ENCODE assay signal across 12 cellular contexts in the genomic region with DNA sequence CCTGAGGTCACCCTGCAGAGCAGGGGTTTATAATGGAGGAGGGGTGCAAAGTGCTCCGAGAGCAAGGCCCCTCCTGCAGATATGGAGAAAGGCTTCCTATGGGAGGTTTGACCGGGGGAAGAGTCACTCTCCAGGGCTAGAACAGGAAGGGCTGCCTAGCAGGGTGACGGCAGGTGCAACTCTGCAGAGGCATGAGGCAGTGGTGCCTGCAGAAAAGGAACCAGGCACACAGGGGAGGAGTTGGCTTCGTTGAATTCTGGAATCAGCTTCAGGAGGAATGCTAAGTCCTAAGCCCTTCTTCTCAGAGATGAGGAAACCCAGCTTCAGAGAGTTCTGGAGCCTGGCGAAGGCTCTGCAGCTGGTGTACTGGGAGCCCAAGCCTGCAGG. TPM values are rescaled to one million over a fixed set of nuclear protein-coding genes. Genes with fewer than 3 reads are reported as not detected.
DNase-seq lines count a peak whose midpoint lies in the region; ATAC-seq, FAIRE-seq and TF ChIP-seq lines count a peak whose summit lies in the region.
"Had no signal": no experiment of that assay in that cellular context is flagged by ENCODE, and none has a peak within 500 bp of the region (broad histone marks: within the 10 kb centered on the region; RNA-seq: fewer than 3 reads in every experiment).

No MANE protein-coding gene starts in this region.

- H3K79me2 ChIP-seq in K562 (ENCODE audit: control insufficient read depth, insufficient read depth, low read length) = no peaks in the 10 kb centered on the region

- FAIRE-seq in K562 (lab: Jason Lieb, UNC) = no peak
- FAIRE-seq in urothelium cell line (lab: Jason Lieb, UNC) = no peak
- FAIRE-seq in GM12892 (lab: Jason Lieb, UNC) = no peak
- FAIRE-seq: GM12891 had no signal

- H3K9ac ChIP-seq in K562 (ENCODE audit: insufficient read depth in 1 of 2, low read depth in 2 of 2, low read length in 2 of 2) = peak overlapping the region in 1 of 2 experiments; percentile 47; a peak in 2 of 4 replicates

- TF ChIP-seq EP300 in K562 (IDR thresholded peaks at IDR 0.05; ENCODE audit: low read length) = no peak

- TF ChIP-seq POLR2A in K562 (conservative IDR thresholded peaks at IDR 0.05) (no peak), GM12892 (IDR thresholded peaks at IDR 0.05; ENCODE audit: low read depth, low read length) (no peak)

- no peak overlapping the region for H3K4me2 ChIP-seq in K562 (ENCODE audit: insufficient read depth, low read length)

- no peak for DNase-seq in activated CD8-positive, alpha-beta memory T cell treated with anti-CD3 and anti-CD28 coated beads, Interleukin-2, amount 10 ng/mL, durations not matched to agents 7 days and 5 days
- DNase-seq in activated CD8-positive, alpha-beta memory T cell treated with anti-CD3 and anti-CD28 coated beads, Interleukin-2, amount 50 U/mL, for 4 hours = no peak
- no peak for DNase-seq in K562 (ENCODE audit: extremely low read depth in 1 of 4, low spot score in 3 of 4)
- DNase-seq in naive thymus-derived CD4-positive, alpha-beta T cell = no peak
- DNase-seq in urothelium cell line (ENCODE audit: low spot score) = peak; percentile 9
- no peak for DNase-seq in GM12892 (ENCODE audit: insufficient read length)
- DNase-seq in NCI-H1048 (lab: John Stamatoyannopoulos, UW) = no peak
- DNase-seq in NAMALWA (ENCODE audit: low spot score) = no peak
- DNase-seq: CD4-positive, CD25-positive, alpha-beta regulatory T cell; natural killer cell had no signal

- intact Hi-C loops in K562 (cut with micrococcal nuclease) = no loop called here
- intact Hi-C loops in naive thymus-derived CD4-positive, alpha-beta T cell (cut with micrococcal nuclease) = no loop called here

- TF ChIP-seq CTCF in K562 (IDR thresholded peaks at IDR 0.05 in 2 of 3, conservative IDR thresholded peaks at IDR 0.05 in 1 of 3; ENCODE audit: insufficient read depth in 2 of 3, low read depth in 1 of 3, low read length in 3 of 3) = no peak

- peaks cover 20% of the 10 kb centered on the region for H3K4me1 Mint-ChIP-seq in activated CD8-positive, alpha-beta memory T cell treated with anti-CD3 and anti-CD28 coated beads, Interleukin-2, amount 10 ng/mL, durations not matched to agents 7 days and 5 days
- peaks cover 0 to 15% (median 3%) of the 10 kb centered on the region in 7 donors for H3K4me1 Mint-ChIP-seq in naive thymus-derived CD4-positive, alpha-beta T cell

- peak; percentile 13 for ATAC-seq in activated CD8-positive, alpha-beta memory T cell treated with anti-CD3 and anti-CD28 coated beads, Interleukin-2, amount 10 ng/mL, durations not matched to agents 7 days and 5 days
- ATAC-seq in K562 = no peak
- ATAC-seq in naive thymus-derived CD4-positive, alpha-beta T cell = peak; percentile 13

- H3K27me3 ChIP-seq in K562 (ENCODE audit: control insufficient read depth in 2 of 2, insufficient read depth in 2 of 2, low read length in 2 of 2) = no peaks in the 10 kb centered on the region
- no peaks in the 10 kb centered on the region for H3K27me3 ChIP-seq in naive thymus-derived CD4-positive, alpha-beta T cell (ENCODE audit: control insufficient read depth in 2 of 2, insufficient read depth in 2 of 2, low read length in 2 of 2)

- H3K36me3 ChIP-seq in K562 (ENCODE audit: control insufficient read depth, insufficient read depth, low read length) = no peaks in the 10 kb centered on the region
- no peaks in the 10 kb centered on the region for H3K36me3 ChIP-seq in naive thymus-derived CD4-positive, alpha-beta T cell (ENCODE audit: control insufficient read depth in 2 of 3, insufficient read depth in 3 of 3, low read length in 3 of 3)

- H3K9me1 ChIP-seq in K562 (ENCODE audit: control insufficient read depth, insufficient read depth, low read length) = no peaks in the 10 kb centered on the region

- H4K20me1 ChIP-seq in K562 (replicated peaks; ENCODE audit: control insufficient read depth, insufficient read depth, low read length) = no peaks in the 10 kb centered on the region

- no peaks in the 10 kb centered on the region for H3K9me3 ChIP-seq in K562 (replicated peaks; ENCODE audit: control insufficient read depth, insufficient read depth, low read depth, low read length)
- H3K9me3 ChIP-seq in naive thymus-derived CD4-positive, alpha-beta T cell (ENCODE audit: control insufficient read depth in 2 of 3, low read length in 3 of 3) = no peaks in the 10 kb centered on the region

- no peak overlapping the region for H3K4me3 ChIP-seq in K562
- H3K4me3 ChIP-seq in naive thymus-derived CD4-positive, alpha-beta T cell (ENCODE audit: low read length) = no peak overlapping the region

- no peak overlapping the region for H3K27ac Mint-ChIP-seq in activated CD8-positive, alpha-beta memory T cell treated with anti-CD3 and anti-CD28 coated beads, Interleukin-2, amount 10 ng/mL, durations not matched to agents 7 days and 5 days
- H3K27ac Mint-ChIP-seq in naive thymus-derived CD4-positive, alpha-beta T cell = no peak overlapping the region
- H3K27ac Mint-ChIP-seq: CD4-positive, CD25-positive, alpha-beta regulatory T cell; natural killer cell had no signal

- H3K4me3 Mint-ChIP-seq in activated CD8-positive, alpha-beta memory T cell treated with anti-CD3 and anti-CD28 coated beads, Interleukin-2, amount 10 ng/mL, durations not matched to agents 7 days and 5 days = no peak overlapping the region
- H3K4me3 Mint-ChIP-seq in naive thymus-derived CD4-positive, alpha-beta T cell = no peak overlapping the region
- H3K4me3 Mint-ChIP-seq: CD4-positive, CD25-positive, alpha-beta regulatory T cell; IgD-negative memory B cell; natural killer cell had no signal

- H3K27ac ChIP-seq in K562 (ENCODE audit: extremely low read depth, low read depth, low read length) = no peak overlapping the region
- H3K27ac ChIP-seq in naive thymus-derived CD4-positive, alpha-beta T cell (ENCODE audit: low read depth, low read length) = no peak overlapping the region

- H2AFZ ChIP-seq in K562 (ENCODE audit: low read depth, low read length) = peak overlapping the region; percentile 69

- WGBS in K562 (ENCODE audit: insufficient coverage, low coverage, missing lambda C conversion rate) = 66% methylated on average over 5 of the region's 5 CpGs

- no peaks in the 10 kb centered on the region for H3K9me3 Mint-ChIP-seq in activated CD8-positive, alpha-beta memory T cell treated with anti-CD3 and anti-CD28 coated beads, Interleukin-2, amount 10 ng/mL, durations not matched to agents 7 days and 5 days (ENCODE audit: low read depth)
- no peaks in the 10 kb centered on the region for H3K9me3 Mint-ChIP-seq in naive thymus-derived CD4-positive, alpha-beta T cell
- H3K9me3 Mint-ChIP-seq: natural killer cell had no signal

- POLR2A ChIA-PET in K562 (lab: Yijun Ruan, JAX) = interaction anchor here (0.6 to 1.5 kb wide), 5 partner anchors 10 to 1233 kb away, joined by 3 to 4 read pairs (median 3); no protein-coding TSS in a partner anchor
- POLR2A ChIA-PET in naive thymus-derived CD4-positive, alpha-beta T cell (lab: Charles Lee) = interaction anchor here (0.6 kb wide), 2 partner anchors 9 to 76 kb away, joined by 3 read pairs; no protein-coding TSS in a partner anchor

- peaks cover 33 to 46% of the 10 kb centered on the region in 2 experiments for H3K4me1 ChIP-seq in K562 (replicated peaks in 1 of 2; ENCODE audit: control insufficient read depth in 2 of 2, insufficient read depth in 2 of 2, low read length in 2 of 2)
- no peaks in the 10 kb centered on the region for H3K4me1 ChIP-seq in naive thymus-derived CD4-positive, alpha-beta T cell (ENCODE audit: control insufficient read depth in 2 of 2, insufficient read depth in 2 of 2, low read length in 2 of 2)

- CTCF ChIA-PET in activated CD8-positive, alpha-beta memory T cell treated with anti-CD3 and anti-CD28 coated beads, Interleukin-2, amount 10 ng/mL, durations not matched to agents 7 days and 5 days (lab: Charles Lee) = interaction anchor here (0.8 to 2.7 kb wide), 5 partner anchors 11 to 124 kb away, joined by 3 to 15 read pairs (median 3); no protein-coding TSS in a partner anchor
- CTCF ChIA-PET in K562 (lab: Yijun Ruan, JAX; ENCODE audit: low intra/inter-chr PET ratio) = no interaction called here
- CTCF ChIA-PET in naive thymus-derived CD4-positive, alpha-beta T cell (lab: Charles Lee) = no interaction called here

- H3K36me3 Mint-ChIP-seq in activated CD8-positive, alpha-beta memory T cell treated with anti-CD3 and anti-CD28 coated beads, Interleukin-2, amount 10 ng/mL, durations not matched to agents 7 days and 5 days = no peaks in the 10 kb centered on the region
- no peaks in the 10 kb centered on the region for H3K36me3 Mint-ChIP-seq in naive thymus-derived CD4-positive, alpha-beta T cell
- H3K36me3 Mint-ChIP-seq: CD4-positive, CD25-positive, alpha-beta regulatory T cell; IgD-negative memory B cell; natural killer cell had no signal

- in situ Hi-C loops in K562 (cut with MboI) = no loop called here

- BruUV-seq in K562 (replicated peaks; lab: Mats Ljungman, UMichigan) = no TSS peak

- TF ChIP-seq RAD21 in K562 (CRISPR knock-in tag; conservative IDR thresholded peaks at IDR 0.05 in 1 of 2, IDR thresholded peaks at IDR 0.05 in 1 of 2) = no peak

- no peaks in the 10 kb centered on the region for H3K27me3 Mint-ChIP-seq in activated CD8-positive, alpha-beta memory T cell treated with anti-CD3 and anti-CD28 coated beads, Interleukin-2, amount 10 ng/mL, durations not matched to agents 7 days and 5 days
- peaks cover 0 to 3% (median 0%) of the 10 kb centered on the region in 5 donors for H3K27me3 Mint-ChIP-seq in naive thymus-derived CD4-positive, alpha-beta T cell
- H3K27me3 Mint-ChIP-seq: IgD-negative memory B cell had no signal

RNA-seq across cellular contexts. Expression of gene HPCAL1, which starts 17.5 kb away (rescaled TPM):
- total RNA-seq in activated CD8-positive, alpha-beta memory T cell treated with anti-CD3 and anti-CD28 coated beads, Interleukin-2, amount 10 ng/mL, durations not matched to agents 7 days and 5 days = 10 to 100 TPM; 29.0 to 47.0 TPM
- total RNA-seq in K562 (2011; cell fraction: chromatin; rRNA removed; ENCODE audit: low replicate concordance) = 25.1 and 67.2 TPM in 2 replicates
- 37.1 and 44.9 TPM in 2 replicates for total RNA-seq in K562 (2011; cell fraction: nucleolus; rRNA removed)
- 28.7 and 29.2 TPM in 2 replicates for total RNA-seq in K562 (2011; cell fraction: nucleoplasm; rRNA removed)
- total RNA-seq in K562 (2014; rRNA removed) (56.2 and 62.9 TPM in 2 replicates), K562 (2014; rRNA removed; fragmentation: Illumina TruSeq; extraction: Trizol) (9.5 and 10.9 TPM in 2 replicates), K562 (2015; rRNA removed; fragmentation: Illumina TruSeq; extraction: Trizol) (20.2 and 25.0 TPM in 2 replicates), K562 (2021) (61.5 and 65.5 TPM in 2 replicates)
- polyA plus RNA-seq in K562 (2011; rRNA removed) (23.9 and 48.2 TPM in 2 replicates), K562 (2014; fragmentation: Illumina TruSeq; extraction: Trizol) (36.5 and 74.6 TPM in 2 replicates), K562 (2014; fragmentation: Nextera tagmentation; extraction: Ambion mirVana) (1 to 10 TPM; 2.7 to 3.1 TPM), K562 (2014; rRNA removed) (41.0 and 44.2 TPM in 2 replicates)
- 44.1 and 78.0 TPM in 2 replicates for polyA plus RNA-seq in K562 (2011; cell fraction: cytosol; rRNA removed)
- polyA plus RNA-seq in K562 (2011; cell fraction: nucleus; rRNA removed) = 49.6 and 80.3 TPM in 2 replicates
- polyA plus RNA-seq in K562 (2012) = 67.3 and 117 TPM in 2 replicates
- 11.6 and 13.9 TPM in 2 replicates for polyA minus RNA-seq in K562 (2011; rRNA and poly(A)+ RNA removed)
- 32.4 and 46.1 TPM in 2 replicates for polyA minus RNA-seq in K562 (2011; cell fraction: cytosol; rRNA and poly(A)+ RNA removed)
- polyA minus RNA-seq in K562 (2011; cell fraction: nucleus; rRNA and poly(A)+ RNA removed) = 19.9 and 22.5 TPM in 2 replicates
- 10 to 100 TPM; 44.9 to 90.5 (median 65.8) TPM for total RNA-seq in naive thymus-derived CD4-positive, alpha-beta T cell
- 100 to 1,000 TPM; 105 to 137 TPM for polyA plus RNA-seq in naive thymus-derived CD4-positive, alpha-beta T cell
- 4.1 TPM for polyA plus RNA-seq in GM12892 (2012; ENCODE audit: missing spikeins)
